Comparison of ENCODE assay signal across 9 cellular contexts in genomic region chr1:172144445-172145060, GRCh38.
DNase-seq lines count a peak whose midpoint lies in the region; ATAC-seq and TF ChIP-seq lines count a peak whose summit lies in the region.
"Had no signal": no experiment of that assay in that cellular context is flagged by ENCODE, and none has a peak within 500 bp of the region (broad histone marks: within the 10 kb centered on the region; RNA-seq: fewer than 3 reads in every experiment).

No MANE protein-coding gene starts in this region.

- no peak for TF ChIP-seq CTCF in lung (IDR thresholded peaks at IDR 0.05; ENCODE audit: control extremely low read depth, extremely low read depth)

- H3K27ac ChIP-seq in cingulate gyrus (ENCODE audit: low read depth, low read length): peak overlapping the region; percentile 13
- peak overlapping the region; percentile 37 to 87 for H3K27ac ChIP-seq in lung (ENCODE audit: low read depth in 1 of 2, low read length in 1 of 2)
- peak overlapping the region; percentile 95 for H3K27ac ChIP-seq in subcutaneous abdominal adipose tissue (ENCODE audit: low read depth, low read length)
- H3K27ac ChIP-seq: HL-60 had no signal

- H3K4me3 ChIP-seq in lung (peak overlapping the region; percentile 26), subcutaneous abdominal adipose tissue (ENCODE audit: low read depth in 1 of 5, low read length in 5 of 5) (peak overlapping the region; percentile 76 to 92 (median 79))

- H3K27me3 ChIP-seq in lung (ENCODE audit: control insufficient read depth, insufficient read depth) (no peaks in the 10 kb centered on the region), subcutaneous abdominal adipose tissue (ENCODE audit: control insufficient read depth in 5 of 5, insufficient read depth in 4 of 5, low read length in 5 of 5) (no peaks in the 10 kb centered on the region)

- WGBS in lung, 2 donors: 77 to 79% methylated on average over 13 of the region's 13 CpGs

- H3K36me3 ChIP-seq in lung (ENCODE audit: control insufficient read depth in 2 of 2, insufficient read depth in 2 of 2, low read length in 2 of 2): no peaks in the 10 kb centered on the region
- H3K36me3 ChIP-seq in subcutaneous abdominal adipose tissue (ENCODE audit: control insufficient read depth in 5 of 5, insufficient read depth in 5 of 5, low read length in 5 of 5): no peaks in the 10 kb centered on the region

- ATAC-seq in lung (ENCODE audit: insufficient read depth, low FRiP score) (peak; percentile 81), GM18498 (IDR thresholded peaks at IDR 0.05; ENCODE audit: unreplicated experiment) (no peak)

- H3K9me3 ChIP-seq in lung (ENCODE audit: control insufficient read depth in 2 of 2, insufficient read depth in 1 of 2, low read length in 1 of 2) (no peaks in the 10 kb centered on the region), subcutaneous abdominal adipose tissue (ENCODE audit: control insufficient read depth in 5 of 5, low read length in 5 of 5) (no peaks in the 10 kb centered on the region)

- H3K4me1 ChIP-seq in lung (ENCODE audit: control insufficient read depth in 2 of 2, insufficient read depth in 2 of 2, low read length in 2 of 2) (peaks cover 0 to 13% of the 10 kb centered on the region in 2 donors), subcutaneous abdominal adipose tissue (ENCODE audit: control insufficient read depth in 5 of 5, insufficient read depth in 5 of 5, low read length in 5 of 5) (peaks cover 0 to 38% (median 24%) of the 10 kb centered on the region in 5 donors)

- peak overlapping the region; percentile 31 to 86 (median 78) for H3K9ac ChIP-seq in subcutaneous abdominal adipose tissue (ENCODE audit: low read length in 5 of 5)

- DNase-seq in HS-27A (ENCODE audit: low read depth) (peak; percentile 77), lung (ENCODE audit: low spot score) (peak; percentile 59), RKO (ENCODE audit: low spot score) (no peak)
- DNase-seq in central memory CD4-positive, alpha-beta T cell: no peak
- DNase-seq in NK-92 treated with Interleukin-12 subunit alpha and Interleukin-12 subunit beta, amount 100 ng/mL, for 24 hours (lab: John Stamatoyannopoulos, UW): no peak

Comparison
In these comparisons a context has a peak if more than half of its experiments do, and no peak if none do; other contexts are left out.
1. DNase-seq: peak in HS-27A (single experiment) and lung (single experiment); none in RKO (single experiment), central memory CD4-positive, alpha-beta T cell (single experiment) and NK-92 treated with Interleukin-12 subunit alpha and Interleukin-12 subunit beta, amount 100 ng/mL, for 24 hours (single experiment).
2. H3K27ac ChIP-seq: peak in every context shown above with its lines; median percentile 95 in subcutaneous abdominal adipose tissue; 62 in lung; 13 in cingulate gyrus.